In the genomic region with DNA sequence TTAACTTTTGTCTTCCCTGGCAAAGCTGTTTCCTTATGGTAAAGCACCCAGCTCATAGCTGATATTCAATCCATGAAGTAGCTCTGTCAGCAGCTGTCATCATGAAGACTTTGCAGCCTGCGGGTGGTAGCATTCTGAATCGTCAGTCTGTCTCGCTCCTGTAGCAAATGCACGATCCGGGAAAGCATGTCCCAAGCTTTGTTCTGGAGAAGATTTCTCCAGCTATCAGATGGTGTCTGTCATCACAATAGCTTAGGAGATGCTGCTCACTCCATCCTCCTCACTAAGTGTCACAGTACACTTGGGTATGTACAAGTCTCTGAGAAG, we compare ENCODE assay signal across 13 cellular contexts.
DNase-seq lines count a peak whose midpoint lies in the region; TF ChIP-seq lines count a peak whose summit lies in the region.
"Had no signal": no experiment of that assay in that cellular context is flagged by ENCODE, and none has a peak within 500 bp of the region (broad histone marks: within the 10 kb centered on the region; RNA-seq: fewer than 3 reads in every experiment).

No MANE protein-coding gene starts in this region.

- H3K36me3 Mint-ChIP-seq in activated T-helper 2 cell treated with anti-CD3 and anti-CD28 coated beads, Interferon-gamma antibody, Interleukin-2, Interleukin-4, amounts not matched to agents 10 μg/mL and 5 μg/mL and 100 μg/mL, durations not matched to agents 14 hours and 24 hours and 36 hours (ENCODE audit: low read depth) = no peaks in the 10 kb centered on the region

- peaks cover 32 to 40% of the 10 kb centered on the region in 2 experiments for H3K4me1 ChIP-seq in neutrophil (ENCODE audit: control insufficient read depth in 1 of 2, insufficient read depth in 1 of 2, low read depth in 1 of 2, low read length in 1 of 2)
- H3K4me1 ChIP-seq: colonic mucosa had no signal

- no peaks in the 10 kb centered on the region for H3K27me3 ChIP-seq in neutrophil
- H3K27me3 ChIP-seq: colonic mucosa had no signal

- H3K27ac ChIP-seq in cingulate gyrus (ENCODE audit: low read depth, low read length) (peak overlapping the region; percentile 22), neutrophil (peak overlapping the region; percentile 72)
- H3K27ac ChIP-seq: colonic mucosa had no signal

- H3K4me1 Mint-ChIP-seq in activated T-helper 2 cell treated with anti-CD3 and anti-CD28 coated beads, Interferon-gamma antibody, Interleukin-2, Interleukin-4, amounts not matched to agents 10 μg/mL and 5 μg/mL and 100 μg/mL, durations not matched to agents 14 hours and 24 hours and 36 hours (ENCODE audit: low read depth) = peaks cover 1% of the 10 kb centered on the region

- intact Hi-C loops in activated T-helper 2 cell treated with anti-CD3 and anti-CD28 coated beads, Interferon-gamma antibody, Interleukin-2, Interleukin-4, amounts not matched to agents 10 μg/mL and 5 μg/mL and 100 μg/mL, durations not matched to agents 14 hours and 24 hours and 36 hours (cut with micrococcal nuclease) = no loop called here

- H3K4me3 Mint-ChIP-seq in activated T-helper 2 cell treated with anti-CD3 and anti-CD28 coated beads, Interferon-gamma antibody, Interleukin-2, Interleukin-4, amounts not matched to agents 10 μg/mL and 5 μg/mL and 100 μg/mL, durations not matched to agents 14 hours and 24 hours and 36 hours (ENCODE audit: low read depth) = no peak overlapping the region
- H3K4me3 Mint-ChIP-seq: CD4-positive, alpha-beta T cell had no signal

- peak; percentile 64 for DNase-seq in Daoy (ENCODE audit: low read depth)
- DNase-seq in RPMI7951 (ENCODE audit: low read depth) = peak; percentile 32
- DNase-seq in stimulated activated CD8-positive, alpha-beta memory T cell treated with anti-CD3 and anti-CD28 coated beads, Interleukin-4, amount 100 ng/mL, for 48 hours = no peak
- no peak for DNase-seq in cerebellar cortex (ENCODE audit: low spot score)
- no peak for DNase-seq in activated gamma-delta T cell (lab: John Stamatoyannopoulos, UW)
- DNase-seq in activated T-helper 2 cell treated with anti-CD3 and anti-CD28 coated beads, Interferon-gamma antibody, Interleukin-2, Interleukin-4, amounts not matched to agents 10 μg/mL and 5 μg/mL and 100 μg/mL, durations not matched to agents 14 hours and 24 hours and 36 hours (ENCODE audit: low spot score) = no peak
- DNase-seq: activated effector memory CD4-positive, alpha-beta T cell treated with Interleukin-2 at 50 U/mL for 16 hours; CD4-positive, alpha-beta T cell; NCI-H774; stimulated activated naive CD4-positive, alpha-beta T cell treated with Interleukin-2 at 50 U/mL for 16 hours had no signal

- no peak overlapping the region for H3K4me3 ChIP-seq in neutrophil (ENCODE audit: low read depth in 1 of 2, low read length in 1 of 2)
- H3K4me3 ChIP-seq: colonic mucosa had no signal

- no peak for TF ChIP-seq CTCF in neutrophil (IDR thresholded peaks at IDR 0.05)

- H3K9me3 ChIP-seq in neutrophil = no peaks in the 10 kb centered on the region
- H3K9me3 ChIP-seq: colonic mucosa had no signal

- H3K27me3 Mint-ChIP-seq in activated T-helper 2 cell treated with anti-CD3 and anti-CD28 coated beads, Interferon-gamma antibody, Interleukin-2, Interleukin-4, amounts not matched to agents 10 μg/mL and 5 μg/mL and 100 μg/mL, durations not matched to agents 14 hours and 24 hours and 36 hours (ENCODE audit: low read depth) = no peaks in the 10 kb centered on the region

- no peaks in the 10 kb centered on the region for H3K36me3 ChIP-seq in neutrophil
- H3K36me3 ChIP-seq: colonic mucosa had no signal

- H3K27ac Mint-ChIP-seq in activated T-helper 2 cell treated with anti-CD3 and anti-CD28 coated beads, Interferon-gamma antibody, Interleukin-2, Interleukin-4, amounts not matched to agents 10 μg/mL and 5 μg/mL and 100 μg/mL, durations not matched to agents 14 hours and 24 hours and 36 hours = no peak overlapping the region
- H3K27ac Mint-ChIP-seq: CD4-positive, alpha-beta T cell had no signal

- H3K9me3 Mint-ChIP-seq in activated T-helper 2 cell treated with anti-CD3 and anti-CD28 coated beads, Interferon-gamma antibody, Interleukin-2, Interleukin-4, amounts not matched to agents 10 μg/mL and 5 μg/mL and 100 μg/mL, durations not matched to agents 14 hours and 24 hours and 36 hours = no peaks in the 10 kb centered on the region

Comparison
In these comparisons a context has a peak if more than half of its experiments do, and no peak if none do; other contexts are left out.
1. DNase-seq: peak in Daoy (single experiment) and RPMI7951 (single experiment); none in stimulated activated CD8-positive, alpha-beta memory T cell treated with anti-CD3 and anti-CD28 coated beads, Interleukin-4, amount 100 ng/mL, for 48 hours (single experiment), cerebellar cortex (single experiment), activated gamma-delta T cell (single experiment) and activated T-helper 2 cell treated with anti-CD3 and anti-CD28 coated beads, Interferon-gamma antibody, Interleukin-2, Interleukin-4, amounts not matched to agents 10 μg/mL and 5 μg/mL and 100 μg/mL, durations not matched to agents 14 hours and 24 hours and 36 hours (single experiment).